ENCODE assay signal across 13 cellular contexts in the genomic region with DNA sequence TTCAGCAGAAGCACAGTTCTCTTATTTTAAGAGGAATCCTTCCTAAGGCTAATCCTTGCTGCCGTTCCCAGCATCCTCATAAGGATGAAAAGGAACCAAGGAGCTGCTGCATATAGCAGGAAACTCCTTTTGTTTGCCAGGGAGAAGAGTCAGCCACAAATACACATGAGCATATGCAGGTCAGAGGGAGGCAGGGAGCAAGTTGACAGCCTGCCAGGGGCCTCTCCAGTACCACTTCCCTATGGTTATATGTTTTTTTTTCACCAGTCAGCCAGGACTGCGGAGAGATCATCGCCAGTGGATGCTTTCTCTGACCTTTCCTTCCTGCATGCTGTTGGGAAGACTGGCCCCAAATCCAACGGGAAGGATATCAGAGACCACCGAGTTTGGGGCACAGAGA.
"Had no signal": no experiment of that assay in that cellular context is flagged by ENCODE, and none has a peak within 500 bp of the region (broad histone marks: within the 10 kb centered on the region; RNA-seq: fewer than 3 reads in every experiment).

No MANE protein-coding gene starts in this region.

- H3K4me1 ChIP-seq: adrenal gland, gastrocnemius medialis, heart right ventricle, right atrium auricular region had no signal

- H3K9me3 ChIP-seq: adrenal gland, gastrocnemius medialis, heart right ventricle, right atrium auricular region had no signal

- FAIRE-seq: kidney, urothelium cell line had no signal

- DNase-seq: activated CD4-positive, alpha-beta T cell treated with anti-CD3 and anti-CD28 coated beads, Interleukin-2, amount 10 ng/mL, durations not matched to agents 7 days and 5 days; activated naive CD4-positive, alpha-beta T cell treated with anti-CD3 and anti-CD28 coated beads, Interleukin-2, amount 50 U/mL, for 16 hours; adrenal gland; effector memory CD4-positive, alpha-beta T cell; gastrocnemius medialis; heart right ventricle; kidney; left ventricle myocardium superior; posterior cingulate gyrus had no signal

- H3K36me3 ChIP-seq: adrenal gland, gastrocnemius medialis, heart right ventricle, right atrium auricular region had no signal

- ATAC-seq: gastrocnemius medialis, heart right ventricle, left ventricle myocardium superior had no signal

- H3K27ac ChIP-seq: adrenal gland, epithelial cell of prostate, gastrocnemius medialis, heart right ventricle, right atrium auricular region, skin epidermis had no signal

- H3K4me3 ChIP-seq: adrenal gland, gastrocnemius medialis, heart right ventricle, right atrium auricular region, skin epidermis had no signal

- H3K27me3 ChIP-seq: adrenal gland, gastrocnemius medialis, right atrium auricular region had no signal
